In the genomic region with DNA sequence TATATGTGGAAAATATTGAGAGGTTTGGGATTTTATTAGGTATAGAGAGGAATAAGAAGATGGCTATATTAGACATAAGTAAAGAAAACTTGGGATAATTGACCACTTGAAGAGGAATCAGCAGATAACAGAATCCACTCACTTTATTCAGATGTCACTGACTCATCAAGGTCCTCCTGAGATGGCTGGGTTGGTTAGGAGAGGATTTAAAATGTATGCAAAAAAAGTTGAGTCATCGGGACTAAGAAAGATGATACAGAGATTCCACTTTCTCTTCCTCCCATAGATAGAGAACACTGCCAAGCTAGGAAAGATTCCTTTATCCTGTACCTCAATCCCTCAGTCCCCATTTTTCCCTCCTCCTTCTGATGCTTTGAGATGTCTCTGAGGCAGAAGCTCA, we compare ENCODE assay signal across 1 cellular context.
TF ChIP-seq lines count a peak whose summit lies in the region.

A gene (minus strand): TSS at position 288 of the 400 bp plus-strand sequence. CDS start 3,981 bp downstream, outside the sequence.

TF ChIP-seq in K562, 482 proteins besides CTCF, POLR2A, EP300 and RAD21:
- TF ChIP-seq SRSF3 (IDR thresholded peaks at IDR 0.05; ENCODE audit: insufficient read depth, low read length) (no peak), NFIX (CRISPR knock-in tag; IDR thresholded peaks at IDR 0.05; ENCODE audit: low read depth) (no peak), NFE2 (IDR thresholded peaks at IDR 0.05; ENCODE audit: low read depth) (0 out of 2 replicates have a peak, but pooled peaks have one; percentile 4), ZNF121 (CRISPR knock-in tag; conservative IDR thresholded peaks at IDR 0.05) (no peak), FOSL1 (tag; conservative IDR thresholded peaks at IDR 0.05) (peak; percentile 66), TBL1XR1 (IDR thresholded peaks at IDR 0.05; ENCODE audit: low read length in 2 of 2) (no peak), MXI1 (IDR thresholded peaks at IDR 0.05; ENCODE audit: low read depth, low read length) (no peak)
- TF ChIP-seq, protein P1, sequence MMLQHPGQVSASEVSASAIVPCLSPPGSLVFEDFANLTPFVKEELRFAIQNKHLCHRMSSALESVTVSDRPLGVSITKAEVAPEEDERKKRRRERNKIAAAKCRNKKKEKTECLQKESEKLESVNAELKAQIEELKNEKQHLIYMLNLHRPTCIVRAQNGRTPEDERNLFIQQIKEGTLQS (IDR thresholded peaks at IDR 0.05): peak; percentile 50; the same call in 1 of the 2 replicates
- TF ChIP-seq, protein P1 (CRISPR knock-in tag; conservative IDR thresholded peaks at IDR 0.05): no peak
- TF ChIP-seq, protein P2, sequence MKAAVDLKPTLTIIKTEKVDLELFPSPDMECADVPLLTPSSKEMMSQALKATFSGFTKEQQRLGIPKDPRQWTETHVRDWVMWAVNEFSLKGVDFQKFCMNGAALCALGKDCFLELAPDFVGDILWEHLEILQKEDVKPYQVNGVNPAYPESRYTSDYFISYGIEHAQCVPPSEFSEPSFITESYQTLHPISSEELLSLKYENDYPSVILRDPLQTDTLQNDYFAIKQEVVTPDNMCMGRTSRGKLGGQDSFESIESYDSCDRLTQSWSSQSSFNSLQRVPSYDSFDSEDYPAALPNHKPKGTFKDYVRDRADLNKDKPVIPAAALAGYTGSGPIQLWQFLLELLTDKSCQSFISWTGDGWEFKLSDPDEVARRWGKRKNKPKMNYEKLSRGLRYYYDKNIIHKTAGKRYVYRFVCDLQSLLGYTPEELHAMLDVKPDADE (conservative IDR thresholded peaks at IDR 0.05; ENCODE audit: control insufficient read depth, low read depth, low read length): no peak
TF ChIP-seq in K562: peak in this region for 3.
